ENCODE assay signal across 30 cellular contexts in genomic region chr6:168413856-168414255, GRCh38. TPM values are rescaled to one million over a fixed set of nuclear protein-coding genes. Genes with fewer than 3 reads are reported as not detected.
"Had no signal": no experiment of that assay in that cellular context is flagged by ENCODE, and none has a peak within 500 bp of the region (broad histone marks: within the 10 kb centered on the region; RNA-seq: fewer than 3 reads in every experiment).

No MANE protein-coding gene starts in this region.

- H3K4me1 ChIP-seq: adrenal gland, breast epithelium, SJCRH30 had no signal

- H3K27me3 ChIP-seq: adrenal gland, breast epithelium, MG63 had no signal

- H3K4me1 Mint-ChIP-seq: activated CD4-positive, alpha-beta T cell treated with anti-CD3 and anti-CD28 coated beads, Interleukin-2, amount 10 ng/mL, durations not matched to agents 7 days and 5 days; activated naive CD8-positive, alpha-beta T cell treated with anti-CD3 and anti-CD28 coated beads, Interleukin-2, amount 10 ng/mL, durations not matched to agents 7 days and 5 days; IgD-negative memory B cell had no signal

- H3K9me3 Mint-ChIP-seq: activated CD4-positive, alpha-beta memory T cell treated with anti-CD3 and anti-CD28 coated beads for 36 hours; activated CD4-positive, alpha-beta T cell treated with anti-CD3 and anti-CD28 coated beads, Interleukin-2, amount 10 ng/mL, durations not matched to agents 7 days and 5 days; activated naive CD8-positive, alpha-beta T cell treated with anti-CD3 and anti-CD28 coated beads, Interleukin-2, amount 10 ng/mL, durations not matched to agents 7 days and 5 days; activated T-cell treated with anti-CD3 and anti-CD28 coated beads, Interleukin-2, amount 50 U/mL, for 72 hours had no signal

- H3K4me3 Mint-ChIP-seq: activated CD4-positive, alpha-beta memory T cell treated with anti-CD3 and anti-CD28 coated beads for 36 hours; activated CD4-positive, alpha-beta T cell treated with anti-CD3 and anti-CD28 coated beads, Interleukin-2, amount 10 ng/mL, durations not matched to agents 7 days and 5 days; activated naive CD8-positive, alpha-beta T cell treated with anti-CD3 and anti-CD28 coated beads, Interleukin-2, amount 10 ng/mL, durations not matched to agents 7 days and 5 days; activated T-cell treated with anti-CD3 and anti-CD28 coated beads, Interleukin-2, amount 50 U/mL, for 72 hours had no signal

- H3K27ac Mint-ChIP-seq: activated CD4-positive, alpha-beta memory T cell treated with anti-CD3 and anti-CD28 coated beads for 36 hours; activated CD4-positive, alpha-beta T cell treated with anti-CD3 and anti-CD28 coated beads, Interleukin-2, amount 10 ng/mL, durations not matched to agents 7 days and 5 days; activated naive CD8-positive, alpha-beta T cell treated with anti-CD3 and anti-CD28 coated beads, Interleukin-2, amount 10 ng/mL, durations not matched to agents 7 days and 5 days; activated T-cell treated with anti-CD3 and anti-CD28 coated beads, Interleukin-2, amount 50 U/mL, for 72 hours; IgD-negative memory B cell had no signal

- H3K27me3 Mint-ChIP-seq: activated CD4-positive, alpha-beta memory T cell treated with anti-CD3 and anti-CD28 coated beads for 36 hours; activated CD4-positive, alpha-beta T cell treated with anti-CD3 and anti-CD28 coated beads, Interleukin-2, amount 10 ng/mL, durations not matched to agents 7 days and 5 days had no signal

- DNase-seq: activated CD4-positive, alpha-beta memory T cell treated with anti-CD3 and anti-CD28 coated beads for 36 hours; activated CD4-positive, alpha-beta T cell treated with anti-CD3 and anti-CD28 coated beads, Interleukin-2, amount 10 ng/mL, durations not matched to agents 7 days and 5 days; activated CD4-positive, CD25-positive, alpha-beta regulatory T cell; activated naive CD4-positive, alpha-beta T cell treated with anti-CD3 and anti-CD28 coated beads, Interleukin-2, amount 50 U/mL, for 16 hours; activated naive CD8-positive, alpha-beta T cell treated with anti-CD3 and anti-CD28 coated beads, Interleukin-2, amount 10 ng/mL, durations not matched to agents 7 days and 5 days; activated T-cell treated with anti-CD3 and anti-CD28 coated beads, Interleukin-2, amount 50 U/mL, for 72 hours; anterior cingulate cortex; MG63; MV-4-11; NCI-H1092 treated with DMSO at 0.1 percent for 48 hours; NCI-H1417 treated with DMSO at 0.1 percent for 48 hours; NCI-H1694; NCI-H2029; NCI-H510A treated with DMSO at 0.1 percent for 48 hours; NCI-H69; NK-92 treated with Interleukin-12 subunit alpha and Interleukin-12 subunit beta, amount 100 ng/mL, for 24 hours; OCI-M1; RPMI8226; SJCRH30; SK-N-SH; T-helper 1 cell had no signal

- H3K4me3 ChIP-seq: adrenal gland, breast epithelium, MG63, SJCRH30 had no signal

- ATAC-seq: activated T-cell treated with anti-CD3 and anti-CD28 coated beads, Interleukin-2, amount 50 U/mL, for 72 hours; Panc1; Right ventricle myocardium inferior had no signal

- H3K9me3 ChIP-seq: adrenal gland, breast epithelium, MG63, SJCRH30, SK-N-SH had no signal

- H3K36me3 ChIP-seq: adrenal gland, breast epithelium, MG63, SJCRH30 had no signal

- H3K36me3 Mint-ChIP-seq: activated CD4-positive, alpha-beta memory T cell treated with anti-CD3 and anti-CD28 coated beads for 36 hours; activated naive CD8-positive, alpha-beta T cell treated with anti-CD3 and anti-CD28 coated beads, Interleukin-2, amount 10 ng/mL, durations not matched to agents 7 days and 5 days; IgD-negative memory B cell had no signal

- H3K27ac ChIP-seq: adrenal gland, KMS-11, SJCRH30, VCaP had no signal

RNA-seq across cellular contexts. Expression of gene SMOC2, which starts 27.1 kb away (rescaled TPM):
- total RNA-seq: activated CD4-positive, alpha-beta memory T cell treated with anti-CD3 and anti-CD28 coated beads for 36 hours; activated CD4-positive, alpha-beta T cell treated with anti-CD3 and anti-CD28 coated beads, Interleukin-2, amount 10 ng/mL, durations not matched to agents 7 days and 5 days; activated CD8-positive, alpha-beta memory T cell treated with anti-CD3 and anti-CD28 coated beads for 36 hours; activated naive CD8-positive, alpha-beta T cell treated with anti-CD3 and anti-CD28 coated beads, Interleukin-2, amount 10 ng/mL, durations not matched to agents 7 days and 5 days; activated T-cell treated with anti-CD3 and anti-CD28 coated beads, Interleukin-2, amount 50 U/mL, for 72 hours; SJCRH30; T-helper 2 cell treated with Interferon-gamma antibody and Interleukin-4, amounts not matched to agents 100 ng/mL and 5 ng/mL, for 36 hours had no signal
- polyA plus RNA-seq: IgD-negative memory B cell, SK-N-SH had no signal
